Comparison of ENCODE assay signal across 17 cellular contexts in the genomic region with DNA sequence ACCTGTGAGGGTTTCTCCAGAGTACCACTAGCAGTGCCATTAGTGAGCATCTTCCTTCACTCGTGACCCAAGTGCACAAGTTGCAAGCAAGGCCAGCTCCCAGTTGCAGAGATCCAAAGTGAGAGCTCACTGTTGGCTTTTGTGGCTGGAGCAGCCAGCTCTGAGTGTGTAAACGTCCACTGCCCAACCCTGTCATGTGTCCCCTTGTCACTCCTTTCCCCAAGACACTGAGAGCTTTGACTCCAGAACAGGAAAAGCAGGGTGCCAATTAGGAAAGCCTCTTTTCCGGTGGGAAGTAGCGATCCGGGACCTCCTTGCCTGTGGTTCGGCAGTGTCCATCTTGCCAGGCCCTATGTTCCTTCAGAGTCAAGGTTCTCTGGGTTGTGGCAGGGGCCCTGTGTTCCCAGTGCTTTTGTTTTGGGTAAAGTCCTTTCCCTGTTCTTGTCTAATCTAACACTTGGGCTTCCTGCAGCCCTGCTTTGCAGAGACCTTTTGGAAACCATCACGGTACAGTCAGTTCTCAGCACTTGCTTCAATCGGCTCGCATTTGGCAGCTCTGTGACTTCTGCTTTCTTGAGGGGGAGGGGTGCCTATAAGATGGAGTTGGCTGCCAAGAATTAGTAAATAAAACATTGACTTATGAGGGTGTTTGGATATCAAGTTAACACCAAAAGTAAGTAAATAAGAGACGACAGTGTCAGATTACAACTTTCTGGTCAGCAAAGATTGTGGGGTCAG.
DNase-seq lines count a peak whose midpoint lies in the region; ATAC-seq and TF ChIP-seq lines count a peak whose summit lies in the region.
"Had no signal": no experiment of that assay in that cellular context is flagged by ENCODE, and none has a peak within 500 bp of the region (broad histone marks: within the 10 kb centered on the region; RNA-seq: fewer than 3 reads in every experiment).

No MANE protein-coding gene starts in this region.

- H3K4me3 ChIP-seq in tibial artery = no peak overlapping the region
- H3K4me3 ChIP-seq in CD4-positive, alpha-beta memory T cell (ENCODE audit: low read length in 2 of 2) = no peak overlapping the region
- H3K4me3 ChIP-seq: psoas muscle, SJSA1 had no signal

- peaks cover 16 to 30% (median 24%) of the 10 kb centered on the region in 4 donors for H3K4me1 Mint-ChIP-seq in CD4-positive, alpha-beta memory T cell

- CTCF ChIA-PET in CD4-positive, alpha-beta memory T cell (lab: Charles Lee; ENCODE audit: partially characterized antibody) = interaction anchor here (1.4 to 1.5 kb wide), 2 partner anchors 10 to 113 kb away, joined by 3 to 5 read pairs; no protein-coding TSS in a partner anchor

- peaks cover 0 to 55% (median 34%) of the 10 kb centered on the region in 4 donors for H3K4me1 ChIP-seq in tibial artery
- H3K4me1 ChIP-seq in CD4-positive, alpha-beta memory T cell (ENCODE audit: insufficient read depth, low read length) = peaks cover 23% of the 10 kb centered on the region
- H3K4me1 ChIP-seq: psoas muscle had no signal

- ATAC-seq in left lobe of liver (peak; percentile 42), HG02610 (IDR thresholded peaks at IDR 0.05; ENCODE audit: unreplicated experiment) (no peak)
- ATAC-seq: activated T-cell treated with anti-CD3 and anti-CD28 coated beads, Interleukin-2, amount 50 U/mL, for 4 hours; stimulated activated naive CD8-positive, alpha-beta T cell treated with anti-CD3 and anti-CD28 coated beads, Interleukin-15, Interleukin-2, amounts not matched to agents 100 U/mL and 50 U/mL, for 24 hours had no signal

- no peaks in the 10 kb centered on the region for H3K27me3 Mint-ChIP-seq in CD4-positive, alpha-beta memory T cell

- POLR2A ChIA-PET in CD4-positive, alpha-beta memory T cell (lab: Charles Lee; ENCODE audit: partially characterized antibody) = no interaction called here

- no peak overlapping the region for H3K27ac Mint-ChIP-seq in CD4-positive, alpha-beta memory T cell

- H3K36me3 Mint-ChIP-seq in CD4-positive, alpha-beta memory T cell = peaks cover 54 to 57% of the 10 kb centered on the region in 2 donors

- no peak for TF ChIP-seq CTCF in tibial artery (IDR thresholded peaks at IDR 0.05)

- peak overlapping the region; percentile 12 to 21 for H3K27ac ChIP-seq in tibial artery
- no peak overlapping the region for H3K27ac ChIP-seq in CD4-positive, alpha-beta memory T cell (ENCODE audit: low read depth, low read length)
- H3K27ac ChIP-seq: psoas muscle, SJSA1 had no signal

- H3K9me3 Mint-ChIP-seq in CD4-positive, alpha-beta memory T cell = no peaks in the 10 kb centered on the region
- H3K9me3 Mint-ChIP-seq: activated T-cell treated with anti-CD3 and anti-CD28 coated beads, Interleukin-2, amount 50 U/mL, for 4 hours had no signal

- no peaks in the 10 kb centered on the region for H3K9me3 ChIP-seq in tibial artery
- no peaks in the 10 kb centered on the region for H3K9me3 ChIP-seq in CD4-positive, alpha-beta memory T cell (ENCODE audit: control insufficient read depth in 1 of 2, low read length in 2 of 2)
- H3K9me3 ChIP-seq: psoas muscle, SJSA1 had no signal

- no peaks in the 10 kb centered on the region for H3K27me3 ChIP-seq in tibial artery
- H3K27me3 ChIP-seq in CD4-positive, alpha-beta memory T cell (ENCODE audit: insufficient read depth, low read length) = no peaks in the 10 kb centered on the region
- H3K27me3 ChIP-seq: SJSA1 had no signal

- intact Hi-C loops in tibial artery (cut with DNase I; ENCODE audit: low total_unique reads) = no loop called here
- intact Hi-C loops in CD4-positive, alpha-beta memory T cell (cut with micrococcal nuclease) = no loop called here

- H3K36me3 ChIP-seq in tibial artery = peaks cover 53 to 75% (median 65%) of the 10 kb centered on the region in 3 donors
- peaks cover 7% of the 10 kb centered on the region for H3K36me3 ChIP-seq in CD4-positive, alpha-beta memory T cell (ENCODE audit: insufficient read depth, low read length)

- DNase-seq in MV-4-11 (lab: John Stamatoyannopoulos, UW) (peak; percentile 11), cerebellar cortex (ENCODE audit: low spot score) (peak; percentile 50), left lobe of liver (ENCODE audit: low spot score) (peak; percentile 54), tibial artery (peak in 1 of 2 donors; percentile 57), hippocampal formation (lab: John Stamatoyannopoulos, UW) (no peak)
- DNase-seq in CD4-positive, alpha-beta memory T cell = no peak
- DNase-seq: activated CD4-positive, CD25-positive, alpha-beta regulatory T cell; activated T-cell treated with anti-CD3 and anti-CD28 coated beads, Interleukin-2, amount 50 U/mL, for 4 hours; effector memory CD4-positive, alpha-beta T cell; mesenchymal stem cell; NCI-H1436 treated with DMSO at 0.1 percent for 48 hours; NCI-H748 treated with DMSO at 0.1 percent for 48 hours; psoas muscle; stimulated activated CD4-positive, alpha-beta T cell treated with anti-CD3 and anti-CD28 coated beads, Interleukin-4, amount 100 ng/mL, for 24 hours; stimulated activated naive CD8-positive, alpha-beta T cell treated with anti-CD3 and anti-CD28 coated beads, Interleukin-15, Interleukin-2, amounts not matched to agents 100 U/mL and 50 U/mL, for 24 hours had no signal

- H3K4me3 Mint-ChIP-seq in CD4-positive, alpha-beta memory T cell = no peak overlapping the region
- H3K4me3 Mint-ChIP-seq: activated T-cell treated with anti-CD3 and anti-CD28 coated beads, Interleukin-2, amount 50 U/mL, for 4 hours had no signal

Comparison
In these comparisons a context has a peak if more than half of its experiments do, and no peak if none do; other contexts are left out.
1. DNase-seq: peak in MV-4-11 (single experiment), cerebellar cortex (single experiment) and left lobe of liver (single experiment); none in hippocampal formation (0 of 2) and CD4-positive, alpha-beta memory T cell (0 of 5).